ENCODE assay signal across 1 cellular context in the genomic region with DNA sequence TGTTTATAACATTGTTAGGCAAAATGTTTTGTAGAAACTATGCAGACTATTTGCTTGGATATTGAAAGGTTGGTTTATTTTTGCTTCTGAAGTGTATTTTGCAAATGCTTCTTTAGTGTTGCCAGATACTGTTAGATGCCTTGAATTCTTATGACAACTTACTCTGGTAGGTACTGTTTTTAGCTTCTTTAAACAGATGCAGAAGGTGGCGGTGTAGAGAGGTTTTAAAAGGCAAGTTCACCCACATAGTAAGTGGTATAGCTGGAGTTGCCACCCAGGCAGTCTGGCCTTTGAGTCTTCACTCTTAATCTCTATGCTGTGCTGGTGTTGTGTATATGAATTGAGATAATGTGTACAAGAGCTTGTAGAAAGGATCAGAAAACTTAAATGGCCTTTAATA.
TF ChIP-seq lines count a peak whose summit lies in the region.

No MANE protein-coding gene starts in this region.

TF ChIP-seq in GM12878, 131 proteins besides CTCF, POLR2A, EP300 and RAD21:
- TF ChIP-seq BRCA1 (IDR thresholded peaks at IDR 0.05; ENCODE audit: low read depth, low read length) = no peak
- no peak for TF ChIP-seq SP1 (IDR thresholded peaks at IDR 0.05; ENCODE audit: low read depth, low read length)
- TF ChIP-seq, protein P1, sequence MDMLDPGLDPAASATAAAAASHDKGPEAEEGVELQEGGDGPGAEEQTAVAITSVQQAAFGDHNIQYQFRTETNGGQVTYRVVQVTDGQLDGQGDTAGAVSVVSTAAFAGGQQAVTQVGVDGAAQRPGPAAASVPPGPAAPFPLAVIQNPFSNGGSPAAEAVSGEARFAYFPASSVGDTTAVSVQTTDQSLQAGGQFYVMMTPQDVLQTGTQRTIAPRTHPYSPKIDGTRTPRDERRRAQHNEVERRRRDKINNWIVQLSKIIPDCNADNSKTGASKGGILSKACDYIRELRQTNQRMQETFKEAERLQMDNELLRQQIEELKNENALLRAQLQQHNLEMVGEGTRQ (IDR thresholded peaks at IDR 0.05; ENCODE audit: borderline replicate concordance, low read depth, low read length) = no peak
- no peak for TF ChIP-seq SIN3A (IDR thresholded peaks at IDR 0.05; ENCODE audit: low read depth, low read length)
- TF ChIP-seq ZNF384 (IDR thresholded peaks at IDR 0.05; ENCODE audit: borderline replicate concordance, low read depth, low read length) = no peak
- TF ChIP-seq, protein P2, sequence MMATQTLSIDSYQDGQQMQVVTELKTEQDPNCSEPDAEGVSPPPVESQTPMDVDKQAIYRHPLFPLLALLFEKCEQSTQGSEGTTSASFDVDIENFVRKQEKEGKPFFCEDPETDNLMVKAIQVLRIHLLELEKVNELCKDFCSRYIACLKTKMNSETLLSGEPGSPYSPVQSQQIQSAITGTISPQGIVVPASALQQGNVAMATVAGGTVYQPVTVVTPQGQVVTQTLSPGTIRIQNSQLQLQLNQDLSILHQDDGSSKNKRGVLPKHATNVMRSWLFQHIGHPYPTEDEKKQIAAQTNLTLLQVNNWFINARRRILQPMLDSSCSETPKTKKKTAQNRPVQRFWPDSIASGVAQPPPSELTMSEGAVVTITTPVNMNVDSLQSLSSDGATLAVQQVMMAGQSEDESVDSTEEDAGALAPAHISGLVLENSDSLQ (IDR thresholded peaks at IDR 0.05) = no peak
- TF ChIP-seq ASH2L (IDR thresholded peaks at IDR 0.05; ENCODE audit: borderline replicate concordance, low read depth) = no peak
- no peak for TF ChIP-seq CREM (IDR thresholded peaks at IDR 0.05; ENCODE audit: low read depth)
- no peak for TF ChIP-seq DPF2 (IDR thresholded peaks at IDR 0.05)
- TF ChIP-seq NFXL1 (IDR thresholded peaks at IDR 0.05; ENCODE audit: borderline replicate concordance) = no peak
- no peak for TF ChIP-seq ZSCAN29 (IDR thresholded peaks at IDR 0.05)
- TF ChIP-seq, protein P3, sequence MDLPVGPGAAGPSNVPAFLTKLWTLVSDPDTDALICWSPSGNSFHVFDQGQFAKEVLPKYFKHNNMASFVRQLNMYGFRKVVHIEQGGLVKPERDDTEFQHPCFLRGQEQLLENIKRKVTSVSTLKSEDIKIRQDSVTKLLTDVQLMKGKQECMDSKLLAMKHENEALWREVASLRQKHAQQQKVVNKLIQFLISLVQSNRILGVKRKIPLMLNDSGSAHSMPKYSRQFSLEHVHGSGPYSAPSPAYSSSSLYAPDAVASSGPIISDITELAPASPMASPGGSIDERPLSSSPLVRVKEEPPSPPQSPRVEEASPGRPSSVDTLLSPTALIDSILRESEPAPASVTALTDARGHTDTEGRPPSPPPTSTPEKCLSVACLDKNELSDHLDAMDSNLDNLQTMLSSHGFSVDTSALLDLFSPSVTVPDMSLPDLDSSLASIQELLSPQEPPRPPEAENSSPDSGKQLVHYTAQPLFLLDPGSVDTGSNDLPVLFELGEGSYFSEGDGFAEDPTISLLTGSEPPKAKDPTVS (IDR thresholded peaks at IDR 0.05; ENCODE audit: low read depth, low read length) = no peak
- TF ChIP-seq, protein P4, sequence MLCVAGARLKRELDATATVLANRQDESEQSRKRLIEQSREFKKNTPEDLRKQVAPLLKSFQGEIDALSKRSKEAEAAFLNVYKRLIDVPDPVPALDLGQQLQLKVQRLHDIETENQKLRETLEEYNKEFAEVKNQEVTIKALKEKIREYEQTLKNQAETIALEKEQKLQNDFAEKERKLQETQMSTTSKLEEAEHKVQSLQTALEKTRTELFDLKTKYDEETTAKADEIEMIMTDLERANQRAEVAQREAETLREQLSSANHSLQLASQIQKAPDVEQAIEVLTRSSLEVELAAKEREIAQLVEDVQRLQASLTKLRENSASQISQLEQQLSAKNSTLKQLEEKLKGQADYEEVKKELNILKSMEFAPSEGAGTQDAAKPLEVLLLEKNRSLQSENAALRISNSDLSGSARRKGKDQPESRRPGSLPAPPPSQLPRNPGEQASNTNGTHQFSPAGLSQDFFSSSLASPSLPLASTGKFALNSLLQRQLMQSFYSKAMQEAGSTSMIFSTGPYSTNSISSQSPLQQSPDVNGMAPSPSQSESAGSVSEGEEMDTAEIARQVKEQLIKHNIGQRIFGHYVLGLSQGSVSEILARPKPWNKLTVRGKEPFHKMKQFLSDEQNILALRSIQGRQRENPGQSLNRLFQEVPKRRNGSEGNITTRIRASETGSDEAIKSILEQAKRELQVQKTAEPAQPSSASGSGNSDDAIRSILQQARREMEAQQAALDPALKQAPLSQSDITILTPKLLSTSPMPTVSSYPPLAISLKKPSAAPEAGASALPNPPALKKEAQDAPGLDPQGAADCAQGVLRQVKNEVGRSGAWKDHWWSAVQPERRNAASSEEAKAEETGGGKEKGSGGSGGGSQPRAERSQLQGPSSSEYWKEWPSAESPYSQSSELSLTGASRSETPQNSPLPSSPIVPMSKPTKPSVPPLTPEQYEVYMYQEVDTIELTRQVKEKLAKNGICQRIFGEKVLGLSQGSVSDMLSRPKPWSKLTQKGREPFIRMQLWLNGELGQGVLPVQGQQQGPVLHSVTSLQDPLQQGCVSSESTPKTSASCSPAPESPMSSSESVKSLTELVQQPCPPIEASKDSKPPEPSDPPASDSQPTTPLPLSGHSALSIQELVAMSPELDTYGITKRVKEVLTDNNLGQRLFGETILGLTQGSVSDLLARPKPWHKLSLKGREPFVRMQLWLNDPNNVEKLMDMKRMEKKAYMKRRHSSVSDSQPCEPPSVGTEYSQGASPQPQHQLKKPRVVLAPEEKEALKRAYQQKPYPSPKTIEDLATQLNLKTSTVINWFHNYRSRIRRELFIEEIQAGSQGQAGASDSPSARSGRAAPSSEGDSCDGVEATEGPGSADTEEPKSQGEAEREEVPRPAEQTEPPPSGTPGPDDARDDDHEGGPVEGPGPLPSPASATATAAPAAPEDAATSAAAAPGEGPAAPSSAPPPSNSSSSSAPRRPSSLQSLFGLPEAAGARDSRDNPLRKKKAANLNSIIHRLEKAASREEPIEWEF (IDR thresholded peaks at IDR 0.05; ENCODE audit: insufficient replicate concordance, low read depth, low read length) = no peak
- TF ChIP-seq, protein P5, sequence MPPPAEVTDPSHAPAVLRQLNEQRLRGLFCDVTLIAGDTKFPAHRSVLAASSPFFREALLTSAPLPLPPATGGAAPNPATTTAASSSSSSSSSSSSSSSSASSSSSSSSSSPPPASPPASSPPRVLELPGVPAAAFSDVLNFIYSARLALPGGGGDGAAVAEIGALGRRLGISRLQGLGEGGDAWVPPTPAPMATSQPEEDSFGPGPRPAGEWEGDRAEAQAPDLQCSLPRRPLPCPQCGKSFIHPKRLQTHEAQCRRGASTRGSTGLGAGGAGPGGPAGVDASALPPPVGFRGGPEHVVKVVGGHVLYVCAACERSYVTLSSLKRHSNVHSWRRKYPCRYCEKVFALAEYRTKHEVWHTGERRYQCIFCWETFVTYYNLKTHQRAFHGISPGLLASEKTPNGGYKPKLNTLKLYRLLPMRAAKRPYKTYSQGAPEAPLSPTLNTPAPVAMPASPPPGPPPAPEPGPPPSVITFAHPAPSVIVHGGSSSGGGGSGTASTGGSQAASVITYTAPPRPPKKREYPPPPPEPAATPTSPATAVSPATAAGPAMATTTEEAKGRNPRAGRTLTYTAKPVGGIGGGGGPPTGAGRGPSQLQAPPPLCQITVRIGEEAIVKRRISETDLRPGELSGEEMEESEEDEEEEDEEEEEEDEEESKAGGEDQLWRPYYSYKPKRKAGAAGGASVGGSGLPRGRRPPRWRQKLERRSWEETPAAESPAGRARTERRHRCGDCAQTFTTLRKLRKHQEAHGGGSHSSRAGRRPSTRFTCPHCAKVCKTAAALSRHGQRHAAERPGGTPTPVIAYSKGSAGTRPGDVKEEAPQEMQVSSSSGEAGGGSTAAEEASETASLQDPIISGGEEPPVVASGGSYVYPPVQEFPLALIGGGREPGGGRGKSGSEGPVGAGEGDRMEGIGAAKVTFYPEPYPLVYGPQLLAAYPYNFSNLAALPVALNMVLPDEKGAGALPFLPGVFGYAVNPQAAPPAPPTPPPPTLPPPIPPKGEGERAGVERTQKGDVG (CRISPR knock-in tag; IDR thresholded peaks at IDR 0.05) = no peak
- TF ChIP-seq HCFC1 (IDR thresholded peaks at IDR 0.05; ENCODE audit: low read length) = no peak
- TF ChIP-seq MYC (IDR thresholded peaks at IDR 0.05; ENCODE audit: insufficient read depth, insufficient read length, insufficient replicate concordance, low read length, severe bottlenecking) = no peak
- TF ChIP-seq ZZZ3 (IDR thresholded peaks at IDR 0.05; ENCODE audit: control insufficient read depth, insufficient read length, low read depth) = no peak
TF ChIP-seq in GM12878: peak in this region for 0.
